8 cellular contexts compared by ENCODE assay signal in the genomic region with DNA sequence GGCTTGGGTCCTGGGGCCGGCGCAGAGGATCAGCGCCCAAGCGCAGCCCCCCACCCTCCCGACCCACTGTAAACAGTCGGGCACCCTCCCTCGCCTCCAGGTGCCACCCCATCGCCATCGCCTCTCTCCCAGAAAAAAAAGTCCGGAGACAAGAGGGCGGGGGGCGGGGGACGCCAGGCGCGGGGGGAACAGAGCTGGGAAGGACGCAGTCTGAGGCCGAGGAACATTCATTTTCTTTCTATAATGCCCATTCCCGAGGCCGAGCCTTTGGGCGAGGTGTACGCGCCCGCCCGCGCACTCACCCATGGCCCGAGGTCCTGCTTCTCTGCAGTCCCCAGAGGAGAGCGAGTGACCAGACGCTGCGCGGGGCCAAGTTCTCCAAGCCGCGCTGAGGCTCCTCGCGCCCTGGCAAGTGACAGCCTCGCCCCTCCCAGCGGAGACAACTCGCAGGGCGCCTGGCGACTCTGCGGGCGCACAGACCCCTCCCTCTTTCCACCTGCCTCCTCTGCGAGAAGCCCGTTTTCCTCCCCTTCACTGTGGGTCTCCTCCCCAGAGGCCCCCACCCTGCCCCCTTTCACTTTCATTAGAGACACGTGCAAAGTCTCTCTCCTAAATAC.
DNase-seq lines count a peak whose midpoint lies in the region; ATAC-seq and TF ChIP-seq lines count a peak whose summit lies in the region.

No MANE protein-coding gene starts in this region.

- H3K27me3 ChIP-seq in right atrium auricular region: peaks cover 0 to 3% of the 10 kb centered on the region in 2 donors

- no peaks in the 10 kb centered on the region for H3K9me3 ChIP-seq in right atrium auricular region

- ATAC-seq in GM19438 (IDR thresholded peaks at IDR 0.05; ENCODE audit: low read depth, unreplicated experiment) (peak; percentile 86), HG03558 (IDR thresholded peaks at IDR 0.05; ENCODE audit: extremely low read depth, unreplicated experiment) (peak; percentile 64), GM18517 (IDR thresholded peaks at IDR 0.05; ENCODE audit: unreplicated experiment) (no peak)

- H3K4me3 ChIP-seq in right atrium auricular region: peak overlapping the region; percentile 14 to 49

- TF ChIP-seq CTCF in right atrium auricular region (IDR thresholded peaks at IDR 0.05): no peak

- H3K27ac ChIP-seq in right atrium auricular region: no peak overlapping the region

- DNase-seq in D341Med (ENCODE audit: low spot score) (peak; percentile 81), right atrium auricular region (ENCODE audit: low spot score) (no peak), posterior vena cava (ENCODE audit: low spot score) (peak; percentile 87), HuH-7 (ENCODE audit: low spot score) (no peak)
- DNase-seq in activated CD8-positive, alpha-beta memory T cell treated with anti-CD3 and anti-CD28 coated beads, Interleukin-2, amount 50 U/mL, for 48 hours: peak; percentile 51

- H3K36me3 ChIP-seq in right atrium auricular region: no peaks in the 10 kb centered on the region

- intact Hi-C loops in posterior vena cava (cut with DNase I): no loop called here

- H3K4me1 ChIP-seq in right atrium auricular region: peaks cover 0 to 17% of the 10 kb centered on the region in 2 donors

Comparison
In these comparisons a context has a peak if more than half of its experiments do, and no peak if none do; other contexts are left out.
1. DNase-seq: peak in D341Med (single experiment), activated CD8-positive, alpha-beta memory T cell treated with anti-CD3 and anti-CD28 coated beads, Interleukin-2, amount 50 U/mL, for 48 hours (single experiment) and posterior vena cava (single experiment); none in right atrium auricular region (single experiment) and HuH-7 (single experiment).